8 cellular contexts compared by ENCODE assay signal in the genomic region with DNA sequence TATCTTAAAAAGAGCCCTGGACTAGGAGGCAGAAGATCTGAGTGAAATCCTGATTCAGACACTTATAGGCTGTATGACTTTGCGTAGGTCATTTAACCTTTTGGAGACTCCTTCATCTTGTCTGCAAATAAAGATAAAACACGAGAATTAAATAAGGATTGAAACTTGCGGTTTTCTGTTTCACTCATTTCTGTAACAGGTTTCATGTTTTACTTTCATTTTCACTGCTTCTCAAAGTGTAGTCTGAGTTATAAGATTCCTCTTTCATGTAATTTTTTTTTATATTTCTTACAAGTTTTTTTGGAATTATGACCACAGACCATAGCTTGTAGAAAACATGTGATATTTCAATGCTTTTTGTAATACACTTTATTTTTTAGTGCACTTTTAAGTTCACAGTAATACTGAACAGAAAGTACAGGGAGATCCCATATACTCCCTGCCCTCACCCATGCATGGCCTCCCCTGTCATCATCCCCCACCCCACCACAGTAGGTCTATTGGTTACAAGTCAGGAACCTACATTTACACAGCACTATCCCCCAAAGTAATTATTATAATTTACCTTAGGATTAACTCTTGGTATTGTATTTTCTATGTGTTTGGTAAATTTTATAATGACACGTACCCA.
DNase-seq lines count a peak whose midpoint lies in the region; ATAC-seq and TF ChIP-seq lines count a peak whose summit lies in the region.

No MANE protein-coding gene starts in this region.

- no peaks in the 10 kb centered on the region for H3K9me3 Mint-ChIP-seq in activated T-cell treated with anti-CD3 and anti-CD28 coated beads, Interleukin-2, amount 50 U/mL, for 72 hours

- H3K27me3 ChIP-seq in lower lobe of right lung (ENCODE audit: low read depth): no peaks in the 10 kb centered on the region

- H3K27ac Mint-ChIP-seq in activated T-cell treated with anti-CD3 and anti-CD28 coated beads, Interleukin-2, amount 50 U/mL, for 72 hours: no peak overlapping the region

- no peaks in the 10 kb centered on the region for H3K36me3 ChIP-seq in lower lobe of right lung

- peak overlapping the region; percentile 35 for H3K4me3 ChIP-seq in lower lobe of right lung

- TF ChIP-seq CTCF in lower lobe of right lung (IDR thresholded peaks at IDR 0.05): no peak

- H3K36me3 Mint-ChIP-seq in activated T-cell treated with anti-CD3 and anti-CD28 coated beads, Interleukin-2, amount 50 U/mL, for 72 hours (ENCODE audit: insufficient read depth in 2 of 2): no peaks in the 10 kb centered on the region

- peaks cover 5% of the 10 kb centered on the region for H3K27me3 Mint-ChIP-seq in activated T-cell treated with anti-CD3 and anti-CD28 coated beads, Interleukin-2, amount 50 U/mL, for 72 hours (ENCODE audit: low read depth)

- H3K4me1 ChIP-seq in lower lobe of right lung: peaks cover 8% of the 10 kb centered on the region

- intact Hi-C loops in lower lobe of right lung (cut with DNase I): no loop called here

- peak overlapping the region; percentile 73 for H3K4me3 Mint-ChIP-seq in activated T-cell treated with anti-CD3 and anti-CD28 coated beads, Interleukin-2, amount 50 U/mL, for 72 hours

- H3K4me1 Mint-ChIP-seq in activated T-cell treated with anti-CD3 and anti-CD28 coated beads, Interleukin-2, amount 50 U/mL, for 72 hours (ENCODE audit: low read depth): peaks cover 51% of the 10 kb centered on the region

- ATAC-seq in GM19463 (IDR thresholded peaks at IDR 0.05; ENCODE audit: unreplicated experiment) (peak; percentile 84), HG03520 (IDR thresholded peaks at IDR 0.05; ENCODE audit: unreplicated experiment) (peak; percentile 90), lower lobe of right lung (peak; percentile 53 to 65)
- peak; percentile 81 to 84 for ATAC-seq in activated T-cell treated with anti-CD3 and anti-CD28 coated beads, Interleukin-2, amount 50 U/mL, for 72 hours (replicated peaks in 1 of 2)

- DNase-seq in ELR (ENCODE audit: low read depth) (peak; percentile 17), lower lobe of right lung (no peak), UCSD-AML1 (lab: John Stamatoyannopoulos, UW; ENCODE audit: unreplicated experiment) (no peak), LoVo (ENCODE audit: low spot score) (no peak)
- DNase-seq in activated T-cell treated with anti-CD3 and anti-CD28 coated beads, Interleukin-2, amount 50 U/mL, for 72 hours: peak; percentile 46 to 53
- DNase-seq in activated CD4-positive, CD25-positive, alpha-beta regulatory T cell (lab: John Stamatoyannopoulos, UW): no peak

- peak overlapping the region; percentile 44 for H3K27ac ChIP-seq in lower lobe of right lung

- H3K9me3 ChIP-seq in lower lobe of right lung: no peaks in the 10 kb centered on the region

Comparison
In these comparisons a context has a peak if more than half of its experiments do, and no peak if none do; other contexts are left out.
1. DNase-seq: peak in ELR (single experiment) and activated T-cell treated with anti-CD3 and anti-CD28 coated beads, Interleukin-2, amount 50 U/mL, for 72 hours (2 of 2); none in lower lobe of right lung (single experiment), UCSD-AML1 (single experiment), LoVo (single experiment) and activated CD4-positive, CD25-positive, alpha-beta regulatory T cell (0 of 4).
2. Peak in every context shown above with its lines, with median percentiles within 50 percentile points of each other: ATAC-seq.